8 cellular contexts compared by ENCODE assay signal in genomic region chr12:56152132-56152755, GRCh38. TPM values are rescaled to one million over a fixed set of nuclear protein-coding genes. Genes with fewer than 3 reads are reported as not detected.
DNase-seq lines count a peak whose midpoint lies in the region; ATAC-seq and TF ChIP-seq lines count a peak whose summit lies in the region.

MYL6B (plus strand) TSS chr12:56152587; CDS start chr12:56153919, 1,332 bp downstream.

- no peaks in the 10 kb centered on the region for H3K36me3 ChIP-seq in muscle layer of duodenum (ENCODE audit: control insufficient read depth in 1 of 2, insufficient read depth in 2 of 2, low read length in 2 of 2)

- H3K9me3 ChIP-seq in muscle layer of duodenum (ENCODE audit: control insufficient read depth in 1 of 2, low read length in 2 of 2) = no peaks in the 10 kb centered on the region

- peak within 1 kb of the TSS; percentile 91 for H3K4me3 Mint-ChIP-seq in activated T-cell treated with anti-CD3 and anti-CD28 coated beads, Interleukin-2, amount 50 U/mL, for 24 hours

- H3K27me3 ChIP-seq in muscle layer of duodenum (ENCODE audit: low read depth, low read length) = no peaks in the 10 kb centered on the region

- ATAC-seq in GM21723 (IDR thresholded peaks at IDR 0.05; ENCODE audit: unreplicated experiment) (peak; percentile 78), esophagus mucosa (peak; percentile 92)

- peak; percentile 86 for DNase-seq in DMS53 treated with DMSO at 0.1 percent for 48 hours (lab: John Stamatoyannopoulos, UW; ENCODE audit: unreplicated experiment)
- DNase-seq in KG1 (lab: John Stamatoyannopoulos, UW) = peak; percentile 49
- DNase-seq in activated T-cell treated with anti-CD3 and anti-CD28 coated beads, Interleukin-2, amount 50 U/mL, for 24 hours = peak; percentile 94
- DNase-seq in stimulated activated CD8-positive, alpha-beta memory T cell treated with anti-CD3 and anti-CD28 coated beads, Interleukin-7, amount 100 ng/mL, for 24 hours (ENCODE audit: low read depth) = peak; percentile 86

- peaks cover 16 to 22% of the 10 kb centered on the region in 2 donors for H3K4me1 ChIP-seq in muscle layer of duodenum (ENCODE audit: control insufficient read depth in 1 of 2, insufficient read depth in 2 of 2, low read length in 2 of 2)

- no peaks in the 10 kb centered on the region for H3K27me3 Mint-ChIP-seq in activated T-cell treated with anti-CD3 and anti-CD28 coated beads, Interleukin-2, amount 50 U/mL, for 24 hours

- peak within 1 kb of the TSS; percentile 93 for H3K27ac ChIP-seq in muscle layer of duodenum (ENCODE audit: low read length)

- H3K27ac Mint-ChIP-seq in activated T-cell treated with anti-CD3 and anti-CD28 coated beads, Interleukin-2, amount 50 U/mL, for 24 hours = peak within 1 kb of the TSS; percentile 97

- H3K4me1 Mint-ChIP-seq in activated T-cell treated with anti-CD3 and anti-CD28 coated beads, Interleukin-2, amount 50 U/mL, for 24 hours (ENCODE audit: low read depth) = peaks cover 43% of the 10 kb centered on the region

- peaks cover 32% of the 10 kb centered on the region for H3K36me3 Mint-ChIP-seq in activated T-cell treated with anti-CD3 and anti-CD28 coated beads, Interleukin-2, amount 50 U/mL, for 24 hours (ENCODE audit: low read depth)

- peak within 1 kb of the TSS; percentile 69 to 75 for H3K4me3 ChIP-seq in muscle layer of duodenum (ENCODE audit: low read depth in 1 of 2, low read length in 2 of 2)

- no peaks in the 10 kb centered on the region for H3K9me3 Mint-ChIP-seq in activated T-cell treated with anti-CD3 and anti-CD28 coated beads, Interleukin-2, amount 50 U/mL, for 24 hours

TF ChIP-seq in PFSK-1, 5 proteins besides CTCF, POLR2A, EP300 and RAD21:
- TF ChIP-seq, protein P1, sequence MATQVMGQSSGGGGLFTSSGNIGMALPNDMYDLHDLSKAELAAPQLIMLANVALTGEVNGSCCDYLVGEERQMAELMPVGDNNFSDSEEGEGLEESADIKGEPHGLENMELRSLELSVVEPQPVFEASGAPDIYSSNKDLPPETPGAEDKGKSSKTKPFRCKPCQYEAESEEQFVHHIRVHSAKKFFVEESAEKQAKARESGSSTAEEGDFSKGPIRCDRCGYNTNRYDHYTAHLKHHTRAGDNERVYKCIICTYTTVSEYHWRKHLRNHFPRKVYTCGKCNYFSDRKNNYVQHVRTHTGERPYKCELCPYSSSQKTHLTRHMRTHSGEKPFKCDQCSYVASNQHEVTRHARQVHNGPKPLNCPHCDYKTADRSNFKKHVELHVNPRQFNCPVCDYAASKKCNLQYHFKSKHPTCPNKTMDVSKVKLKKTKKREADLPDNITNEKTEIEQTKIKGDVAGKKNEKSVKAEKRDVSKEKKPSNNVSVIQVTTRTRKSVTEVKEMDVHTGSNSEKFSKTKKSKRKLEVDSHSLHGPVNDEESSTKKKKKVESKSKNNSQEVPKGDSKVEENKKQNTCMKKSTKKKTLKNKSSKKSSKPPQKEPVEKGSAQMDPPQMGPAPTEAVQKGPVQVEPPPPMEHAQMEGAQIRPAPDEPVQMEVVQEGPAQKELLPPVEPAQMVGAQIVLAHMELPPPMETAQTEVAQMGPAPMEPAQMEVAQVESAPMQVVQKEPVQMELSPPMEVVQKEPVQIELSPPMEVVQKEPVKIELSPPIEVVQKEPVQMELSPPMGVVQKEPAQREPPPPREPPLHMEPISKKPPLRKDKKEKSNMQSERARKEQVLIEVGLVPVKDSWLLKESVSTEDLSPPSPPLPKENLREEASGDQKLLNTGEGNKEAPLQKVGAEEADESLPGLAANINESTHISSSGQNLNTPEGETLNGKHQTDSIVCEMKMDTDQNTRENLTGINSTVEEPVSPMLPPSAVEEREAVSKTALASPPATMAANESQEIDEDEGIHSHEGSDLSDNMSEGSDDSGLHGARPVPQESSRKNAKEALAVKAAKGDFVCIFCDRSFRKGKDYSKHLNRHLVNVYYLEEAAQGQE (IDR thresholded peaks at IDR 0.05; ENCODE audit: insufficient read depth in 1 of 2, low read depth in 2 of 2, low read length in 2 of 2) = no peak
- TF ChIP-seq FOXP2 (optimal IDR thresholded peaks at IDR 0.05; ENCODE audit: borderline replicate concordance, extremely low read depth, extremely low read length, insufficient read depth) = peak; percentile 96
- TF ChIP-seq TAF1 (IDR thresholded peaks at IDR 0.05; ENCODE audit: borderline replicate concordance, insufficient read depth, low read length) = 0 out of 2 replicates have a peak, but pooled peaks have one; percentile 15
- peak; percentile 84 for TF ChIP-seq POLR2AphosphoS5 (IDR thresholded peaks at IDR 0.05; ENCODE audit: low read depth, low read length)
- peak; percentile 59; the same call in 1 of the 2 replicates for TF ChIP-seq SIN3A (IDR thresholded peaks at IDR 0.05; ENCODE audit: borderline replicate concordance, insufficient read depth, low read length)

RNA-seq across cellular contexts. Expression of gene MYL6B, which starts in this region (rescaled TPM):
- polyA plus RNA-seq in PFSK-1 (2012; ENCODE audit: insufficient read length, low read depth) = 213 TPM
- 54.2 TPM for total RNA-seq in esophagus mucosa

Comparison
In these comparisons a context has a peak if more than half of its experiments do, and no peak if none do; other contexts are left out.
1. Peak in every context shown above with its lines: DNase-seq, ATAC-seq, H3K4me3 ChIP-seq and H3K27ac ChIP-seq.